Comparison of ENCODE assay signal across 17 cellular contexts in genomic region chr9:121662359-121662758, GRCh38. TPM values are rescaled to one million over a fixed set of nuclear protein-coding genes. Genes with fewer than 3 reads are reported as not detected.
DNase-seq lines count a peak whose midpoint lies in the region; ATAC-seq and TF ChIP-seq lines count a peak whose summit lies in the region.
"Had no signal": no experiment of that assay in that cellular context is flagged by ENCODE, and none has a peak within 500 bp of the region (broad histone marks: within the 10 kb centered on the region; RNA-seq: fewer than 3 reads in every experiment).

No MANE protein-coding gene starts in this region.

- H3K36me3 ChIP-seq in heart left ventricle = no peaks in the 10 kb centered on the region
- peaks cover 34% of the 10 kb centered on the region for H3K36me3 ChIP-seq in mesodermal cell (ENCODE audit: control insufficient read depth, insufficient read depth, low read length)
- no peaks in the 10 kb centered on the region for H3K36me3 ChIP-seq in smooth muscle cell (ENCODE audit: low read depth)

- no peak overlapping the region for H2AFZ ChIP-seq in smooth muscle cell (ENCODE audit: low read depth)
- H2AFZ ChIP-seq: PC-9 had no signal

- ATAC-seq in heart left ventricle (no peak), Right ventricle myocardium superior (ENCODE audit: poor library complexity) (no peak)
- ATAC-seq: HCT116 had no signal

- H3K27me3 ChIP-seq in heart left ventricle = no peaks in the 10 kb centered on the region
- H3K27me3 ChIP-seq in smooth muscle cell (ENCODE audit: low read depth) = no peaks in the 10 kb centered on the region

- H3K9ac ChIP-seq in smooth muscle cell (ENCODE audit: low read depth) = no peak overlapping the region

- DNase-seq in heart left ventricle = no peak
- DNase-seq in Right ventricle myocardium superior = no peak
- peak; percentile 94 for DNase-seq in NCI-H69 (lab: John Stamatoyannopoulos, UW)
- DNase-seq in smooth muscle cell (lab: John Stamatoyannopoulos, UW; ENCODE audit: unreplicated experiment) = no peak
- DNase-seq in hepatic stellate cell (ENCODE audit: low spot score) = no peak
- no peak for DNase-seq in KG1 (lab: John Stamatoyannopoulos, UW)
- no peak for DNase-seq in activated CD8-positive, alpha-beta memory T cell treated with anti-CD3 and anti-CD28 coated beads, Interleukin-2, amount 50 U/mL, for 48 hours
- DNase-seq: AML-193, Caco-2, DND-41, GDM1, IMR-90, NCI-H1436 treated with DMSO at 0.1 percent for 48 hours, NCI-H774, PC-9 had no signal

- intact Hi-C loops in heart left ventricle (cut with DNase I) = no loop called here
- intact Hi-C loops in Right ventricle myocardium superior (cut with DNase I) = no loop called here

- no peak for TF ChIP-seq CTCF in heart left ventricle (IDR thresholded peaks at IDR 0.05)
- TF ChIP-seq CTCF in smooth muscle cell (IDR thresholded peaks at IDR 0.05; ENCODE audit: borderline replicate concordance, insufficient read depth, poor library complexity, severe bottlenecking) = no peak

- peaks cover 7 to 77% (median 45%) of the 10 kb centered on the region in 12 donors for H3K4me1 ChIP-seq in heart left ventricle
- peaks cover 52% of the 10 kb centered on the region for H3K4me1 ChIP-seq in mesodermal cell (ENCODE audit: control insufficient read depth, insufficient read depth, low read length, poor library complexity, severe bottlenecking)
- H3K4me1 ChIP-seq in smooth muscle cell (ENCODE audit: low read depth) = no peaks in the 10 kb centered on the region

- no peak for TF ChIP-seq POLR2A in heart left ventricle (IDR thresholded peaks at IDR 0.05)

- H3K4me2 ChIP-seq in smooth muscle cell = peak overlapping the region; percentile 50
- H3K4me2 ChIP-seq: PC-9 had no signal

- peak overlapping the region in 10 of 12 donors; percentile 29 to 74 (median 48) for H3K27ac ChIP-seq in heart left ventricle
- peak overlapping the region; percentile 94 for H3K27ac ChIP-seq in mesodermal cell (ENCODE audit: low read depth, low read length, severe bottlenecking)
- H3K27ac ChIP-seq in smooth muscle cell (ENCODE audit: low read depth) = peak overlapping the region; percentile 38
- H3K27ac ChIP-seq: PC-9 had no signal

- H4K20me1 ChIP-seq in smooth muscle cell (ENCODE audit: low read depth) = peaks cover 61% of the 10 kb centered on the region

- WGBS in heart left ventricle, 4 donors = 59 to 70% (median 64%) methylated on average over 3 of the region's 3 CpGs
- 100% methylated on average over 1 to 2 of the region's 3 CpGs for WGBS in mesodermal cell (ENCODE audit: insufficient coverage in 2 of 2), 2 experiments
- WGBS in smooth muscle cell (ENCODE audit: low lambda C conversion rate) = 61% methylated on average over 3 of the region's 3 CpGs

- H3K79me2 ChIP-seq in smooth muscle cell (ENCODE audit: low read depth) = peaks cover 52% of the 10 kb centered on the region

- H3K9me3 ChIP-seq in heart left ventricle = no peaks in the 10 kb centered on the region
- H3K9me3 ChIP-seq in mesodermal cell (ENCODE audit: control insufficient read depth, low read length) = no peaks in the 10 kb centered on the region
- no peaks in the 10 kb centered on the region for H3K9me3 ChIP-seq in smooth muscle cell (replicated peaks; ENCODE audit: low read depth)
- H3K9me3 ChIP-seq: Caco-2 had no signal

- no peak overlapping the region for H3K4me3 ChIP-seq in heart left ventricle
- no peak overlapping the region for H3K4me3 ChIP-seq in mesodermal cell (ENCODE audit: extremely low read depth, insufficient read depth, low read length, poor library complexity, severe bottlenecking)
- H3K4me3 ChIP-seq in smooth muscle cell = no peak overlapping the region
- H3K4me3 ChIP-seq: PC-9 had no signal

- no peaks in the 10 kb centered on the region for H3F3A ChIP-seq in smooth muscle cell (ENCODE audit: low read depth)

RNA-seq across cellular contexts. Expression of gene DAB2IP, which starts 10.9 kb away (rescaled TPM):
- total RNA-seq in heart left ventricle (100 to 1,000 TPM in 1 of 9 donors, 10 to 100 TPM in 8; 45.0 to 103 (median 54.2) TPM), Right ventricle myocardium superior (44.7 TPM), smooth muscle cell (15.5 and 21.6 TPM in 2 replicates)
- polyA plus RNA-seq in heart left ventricle (10 to 100 TPM; 30.9 to 40.4 TPM), smooth muscle cell (10.4 and 14.0 TPM in 2 replicates)
- polyA plus RNA-seq in mesodermal cell (2013, experiment 1 of 2) = 49.6 TPM
- 34.2 TPM for polyA plus RNA-seq in mesodermal cell (2013, experiment 2 of 2)

Comparison
In these comparisons a context has a peak if more than half of its experiments do, and no peak if none do; other contexts are left out.
1. H3K27ac ChIP-seq: peak in every context shown above with its lines; median percentile 94 in mesodermal cell; 48 in heart left ventricle; 38 in smooth muscle cell.